In genomic region chr6:7911345-7911725, GRCh38 we compare ENCODE assay signal across 7 cellular contexts. TPM values are rescaled to one million over a fixed set of nuclear protein-coding genes. Genes with fewer than 3 reads are reported as not detected.
A peak's percentile ranks its signal among the peaks of the same experiment; 100 is the strongest.
DNase-seq lines count a peak whose midpoint lies in the region; ATAC-seq, FAIRE-seq and TF ChIP-seq lines count a peak whose summit lies in the region.

No MANE protein-coding gene starts in this region.

- TF ChIP-seq POLR2A in gastroesophageal sphincter (IDR thresholded peaks at IDR 0.05) (no peak), spleen (IDR thresholded peaks at IDR 0.05) (no peak)

- H3K4me2 ChIP-seq in SU-DHL-6 (ENCODE audit: low read depth, low read length, poor library complexity, severe bottlenecking) = peak overlapping the region; percentile 57

- H3K27me3 ChIP-seq in HUES48 (ENCODE audit: control insufficient read depth, insufficient read depth, low read length) = peaks cover 16% of the 10 kb centered on the region
- no peaks in the 10 kb centered on the region for H3K27me3 ChIP-seq in SU-DHL-6 (ENCODE audit: low read length)
- H3K27me3 ChIP-seq in gastroesophageal sphincter = no peaks in the 10 kb centered on the region
- H3K27me3 ChIP-seq in spleen (replicated peaks in 1 of 7) = no peaks in the 10 kb centered on the region

- H3K9ac ChIP-seq in HUES48 (ENCODE audit: low read depth, low read length) = peak overlapping the region; percentile 76; the same call in 1 of the 2 replicates
- peak overlapping the region; percentile 57 for H3K9ac ChIP-seq in SU-DHL-6 (ENCODE audit: low read length)

- H3K9me3 ChIP-seq in HUES48 (ENCODE audit: control insufficient read depth, insufficient read depth, low read length) (no peaks in the 10 kb centered on the region), SU-DHL-6 (ENCODE audit: insufficient read depth, low read length) (no peaks in the 10 kb centered on the region), gastroesophageal sphincter (no peaks in the 10 kb centered on the region), spleen (no peaks in the 10 kb centered on the region)

- no peak for TF ChIP-seq CTCF in SU-DHL-6 (IDR thresholded peaks at IDR 0.05; ENCODE audit: insufficient read depth, low read length, poor library complexity, severe bottlenecking)
- TF ChIP-seq CTCF in gastroesophageal sphincter (IDR thresholded peaks at IDR 0.05) = no peak
- TF ChIP-seq CTCF in spleen (IDR thresholded peaks at IDR 0.05 in 8 of 11, conservative IDR thresholded peaks at IDR 0.05 in 3 of 11) = no peak

- H3K4me1 ChIP-seq in HUES48 (ENCODE audit: control insufficient read depth, insufficient read depth, low read length) (peaks cover 14% of the 10 kb centered on the region), gastroesophageal sphincter (peaks cover 0 to 26% (median 10%) of the 10 kb centered on the region in 3 donors), spleen (peaks cover 11 to 58% (median 19%) of the 10 kb centered on the region in 6 donors)

- no peak for ATAC-seq in gastroesophageal sphincter

- H3K36me3 ChIP-seq in HUES48 (ENCODE audit: control insufficient read depth, insufficient read depth, low read length) (no peaks in the 10 kb centered on the region), SU-DHL-6 (ENCODE audit: low read length) (no peaks in the 10 kb centered on the region), gastroesophageal sphincter (no peaks in the 10 kb centered on the region), spleen (no peaks in the 10 kb centered on the region)

- peaks cover 37% of the 10 kb centered on the region for H3K79me2 ChIP-seq in SU-DHL-6 (ENCODE audit: insufficient read depth, low read length)

- H2AFZ ChIP-seq in SU-DHL-6 (ENCODE audit: low read depth, low read length, severe bottlenecking) = peak overlapping the region; percentile 82

- peak overlapping the region; percentile 50 for H3K27ac ChIP-seq in HUES48 (ENCODE audit: low read depth, low read length)
- H3K27ac ChIP-seq in SU-DHL-6 (ENCODE audit: low read depth, low read length) = no peak overlapping the region
- peak overlapping the region in 3 of 4 donors; percentile 85 to 88 (median 86) for H3K27ac ChIP-seq in gastroesophageal sphincter
- peak overlapping the region in 7 of 8 donors; percentile 68 to 87 (median 82) for H3K27ac ChIP-seq in spleen

- intact Hi-C loops in spleen (cut with DNase I; ENCODE audit: low total_unique reads) = no loop called here

- WGBS in gastroesophageal sphincter (ENCODE audit: low coverage in 1 of 2), 2 donors = 91 to 96% methylated on average over 5 to 8 of the region's 11 CpGs
- WGBS in spleen, 5 donors = 82 to 93% (median 89%) methylated on average over 11 of the region's 11 CpGs

- peak overlapping the region; percentile 86 for H3K4me3 ChIP-seq in HUES48 (ENCODE audit: low read depth, low read length)
- peak overlapping the region; percentile 49 for H3K4me3 ChIP-seq in SU-DHL-6 (ENCODE audit: insufficient read depth, low read length, poor library complexity, severe bottlenecking)
- H3K4me3 ChIP-seq in gastroesophageal sphincter = peak overlapping the region; percentile 46 to 98
- H3K4me3 ChIP-seq in spleen = peak overlapping the region in 7 of 8 donors; percentile 42 to 95 (median 84)

- no peaks in the 10 kb centered on the region for H3K9me2 ChIP-seq in SU-DHL-6 (replicated peaks; ENCODE audit: insufficient read depth, low read length)

- H3F3A ChIP-seq in SU-DHL-6 (ENCODE audit: insufficient read depth) = peaks cover 11% of the 10 kb centered on the region; the same call in 1 of the 2 replicates

- no peak for TF ChIP-seq EP300 in gastroesophageal sphincter (IDR thresholded peaks at IDR 0.05)

- no peaks in the 10 kb centered on the region for H4K20me1 ChIP-seq in SU-DHL-6 (ENCODE audit: low read depth, low read length)

- no peak for FAIRE-seq in GM19239 (lab: Jason Lieb, UNC)

- DNase-seq in spleen (no peak), GM19239 (ENCODE audit: insufficient read length, low spot score) (no peak), SIG-M5 (lab: John Stamatoyannopoulos, UW) (no peak), NOMO-1 treated with DMSO at 0.1 percent for 48 hours (lab: John Stamatoyannopoulos, UW; ENCODE audit: unreplicated experiment) (no peak)

RNA-seq across cellular contexts. Expression of gene TXNDC5, which starts 0.7 kb away (rescaled TPM):
- total RNA-seq in gastroesophageal sphincter (100 to 1,000 TPM in 2 of 4 donors, 10 to 100 TPM in 2; 56.5 to 136 (median 100) TPM), spleen (100 to 1,000 TPM; 125 to 645 (median 241) TPM)
- 10 to 100 TPM; 25.9 to 58.2 (median 48.7) TPM for polyA plus RNA-seq in spleen
